8 cellular contexts compared by ENCODE assay signal in genomic region chrY:13479828-13480227, GRCh38. TPM values are rescaled to one million over a fixed set of nuclear protein-coding genes. Genes with fewer than 3 reads are reported as not detected.
DNase-seq lines count a peak whose midpoint lies in the region; FAIRE-seq and TF ChIP-seq lines count a peak whose summit lies in the region.

Gene UTY (minus strand): TSS chrY:13480033. CDS start chrY:13479665, 368 bp downstream.

- H3K4me1 Mint-ChIP-seq in activated CD4-positive, alpha-beta T cell treated with anti-CD3 and anti-CD28 coated beads, Interleukin-2, amount 10 ng/mL, durations not matched to agents 24 days and 14 days, result peaks cover 10% of the 10 kb centered on the region
- no peaks in the 10 kb centered on the region for H3K4me1 Mint-ChIP-seq in mesothelial cell of epicardium

- no peaks in the 10 kb centered on the region for H3K9me3 ChIP-seq in Karpas-422 (ENCODE audit: low read length)
- H3K9me3 ChIP-seq in uterus, result no peaks in the 10 kb centered on the region

- intact Hi-C loops in activated CD4-positive, alpha-beta T cell treated with anti-CD3 and anti-CD28 coated beads, Interleukin-2, amount 10 ng/mL, durations not matched to agents 24 days and 14 days (cut with micrococcal nuclease), result loop anchor here (2.0 to 10.0 kb wide), 8 partner anchors 43 to 865 kb away; partner anchors contain the start of gene DDX3Y
- intact Hi-C loops in uterus (cut with DNase I; ENCODE audit: low total_unique reads), result no loop called here

- no peaks in the 10 kb centered on the region for H3K9me3 Mint-ChIP-seq in activated CD4-positive, alpha-beta T cell treated with anti-CD3 and anti-CD28 coated beads, Interleukin-2, amount 10 ng/mL, durations not matched to agents 24 days and 14 days
- H3K9me3 Mint-ChIP-seq in mesothelial cell of epicardium, result no peaks in the 10 kb centered on the region

- TF ChIP-seq POLR2A in uterus (IDR thresholded peaks at IDR 0.05), result no peak

- in situ Hi-C loops in GM13976 (cut with MboI; ENCODE audit: low sequenced_read_pairs, unreplicated experiment), result no loop called here

- H4K20me1 ChIP-seq in Karpas-422 (ENCODE audit: insufficient read depth, low read depth, low read length), result no peaks in the 10 kb centered on the region

- no peak within 1 kb of the TSS for H3K4me3 ChIP-seq in Karpas-422 (ENCODE audit: low read length)
- no peak within 1 kb of the TSS for H3K4me3 ChIP-seq in uterus

- peak within 1 kb of the TSS; percentile 96 for H3K27ac Mint-ChIP-seq in activated CD4-positive, alpha-beta T cell treated with anti-CD3 and anti-CD28 coated beads, Interleukin-2, amount 10 ng/mL, durations not matched to agents 24 days and 14 days
- no peak within 1 kb of the TSS for H3K27ac Mint-ChIP-seq in mesothelial cell of epicardium

- peaks cover 16% of the 10 kb centered on the region for H3K36me3 Mint-ChIP-seq in activated CD4-positive, alpha-beta T cell treated with anti-CD3 and anti-CD28 coated beads, Interleukin-2, amount 10 ng/mL, durations not matched to agents 24 days and 14 days (ENCODE audit: low read depth)
- no peaks in the 10 kb centered on the region for H3K36me3 Mint-ChIP-seq in mesothelial cell of epicardium

- no peak for TF ChIP-seq CTCF in GM13976 (IDR thresholded peaks at IDR 0.05; ENCODE audit: borderline replicate concordance, control extremely low read depth, extremely low read depth, insufficient read depth, missing control alignments)
- TF ChIP-seq CTCF in uterus (IDR thresholded peaks at IDR 0.05), result no peak
- TF ChIP-seq CTCF in mesothelial cell of epicardium (IDR thresholded peaks at IDR 0.05; ENCODE audit: unreplicated experiment), result no peak

- H2AFZ ChIP-seq in Karpas-422 (ENCODE audit: low read length), result no peak within 1 kb of the TSS

- H3K36me3 ChIP-seq in Karpas-422 (ENCODE audit: insufficient read depth, low read length) (no peaks in the 10 kb centered on the region), uterus (no peaks in the 10 kb centered on the region)

- H3K9ac ChIP-seq in Karpas-422 (ENCODE audit: low read length), result no peak within 1 kb of the TSS

- no peak for FAIRE-seq in frontal cortex (lab: Jason Lieb, UNC)

- H3K4me3 Mint-ChIP-seq in activated CD4-positive, alpha-beta T cell treated with anti-CD3 and anti-CD28 coated beads, Interleukin-2, amount 10 ng/mL, durations not matched to agents 24 days and 14 days, result peak within 1 kb of the TSS; percentile 91
- no peak within 1 kb of the TSS for H3K4me3 Mint-ChIP-seq in mesothelial cell of epicardium

- no peaks in the 10 kb centered on the region for H3K4me1 ChIP-seq in Karpas-422 (ENCODE audit: low read length)
- no peaks in the 10 kb centered on the region for H3K4me1 ChIP-seq in uterus

- no peak within 1 kb of the TSS for H3K4me2 ChIP-seq in Karpas-422 (ENCODE audit: low read depth, low read length, poor library complexity, severe bottlenecking)

- H3K27me3 ChIP-seq in Karpas-422 (ENCODE audit: low read length) (no peaks in the 10 kb centered on the region), uterus (no peaks in the 10 kb centered on the region)

- H3K79me2 ChIP-seq in Karpas-422 (ENCODE audit: low read length), result no peaks in the 10 kb centered on the region

- no peaks in the 10 kb centered on the region for H3K9me2 ChIP-seq in Karpas-422 (replicated peaks; ENCODE audit: insufficient read depth, low read length)

- DNase-seq in GM13976 (ENCODE audit: low spot score) (peak; percentile 30), HK-2 (ENCODE audit: unreplicated experiment) (peak; percentile 1), frontal cortex (ENCODE audit: low spot score in 2 of 2) (peak in 1 of 2 donors; percentile 27), Karpas-422 (no peak), uterus (no peak), mesothelial cell of epicardium (ENCODE audit: low spot score in 2 of 2, unreplicated experiment in 2 of 2) (no peak)
- DNase-seq in activated CD4-positive, alpha-beta T cell treated with anti-CD3 and anti-CD28 coated beads, Interleukin-2, amount 10 ng/mL, durations not matched to agents 24 days and 14 days, result peak; percentile 92
- DNase-seq in stimulated activated CD4-positive, alpha-beta T cell treated with anti-CD3 and anti-CD28 coated beads, Interleukin-15, amount 100 ng/mL, for 1 hour (ENCODE audit: low read depth in 1 of 2, low spot score in 1 of 2), result peak; percentile 30 to 32

- no peaks in the 10 kb centered on the region for H3K27me3 Mint-ChIP-seq in activated CD4-positive, alpha-beta T cell treated with anti-CD3 and anti-CD28 coated beads, Interleukin-2, amount 10 ng/mL, durations not matched to agents 24 days and 14 days
- H3K27me3 Mint-ChIP-seq in mesothelial cell of epicardium (ENCODE audit: low read depth), result no peaks in the 10 kb centered on the region

- no peak within 1 kb of the TSS for H3K27ac ChIP-seq in Karpas-422 (ENCODE audit: low read length)
- no peak within 1 kb of the TSS for H3K27ac ChIP-seq in uterus

RNA-seq across cellular contexts. Expression of gene UTY, which starts in this region (rescaled TPM):
- total RNA-seq in activated CD4-positive, alpha-beta T cell treated with anti-CD3 and anti-CD28 coated beads, Interleukin-2, amount 10 ng/mL, durations not matched to agents 24 days and 14 days, result 17.7 and 22.6 TPM in 2 replicates
- total RNA-seq in frontal cortex (25.3 TPM), uterus (not detected), mesothelial cell of epicardium (not detected in 3 replicates)
- total RNA-seq in Karpas-422 (2014; rRNA removed; shearing (Covaris generic); ENCODE audit: low replicate concordance), result not detected in 2 replicates

Comparison
In these comparisons a context has a peak if more than half of its experiments do, and no peak if none do; other contexts are left out.
1. DNase-seq: peak in GM13976 (single experiment), HK-2 (single experiment), activated CD4-positive, alpha-beta T cell treated with anti-CD3 and anti-CD28 coated beads, Interleukin-2, amount 10 ng/mL, durations not matched to agents 24 days and 14 days (single experiment) and stimulated activated CD4-positive, alpha-beta T cell treated with anti-CD3 and anti-CD28 coated beads, Interleukin-15, amount 100 ng/mL, for 1 hour (2 of 2); none in Karpas-422 (single experiment), uterus (0 of 2) and mesothelial cell of epicardium (0 of 2).